Comparison of ENCODE assay signal across 24 cellular contexts in genomic region chr3:37032961-37033360, GRCh38. TPM values are rescaled to one million over a fixed set of nuclear protein-coding genes. Genes with fewer than 3 reads are reported as not detected.
A peak's percentile ranks its signal among the peaks of the same experiment; 100 is the strongest.
DNase-seq lines count a peak whose midpoint lies in the region; ATAC-seq and TF ChIP-seq lines count a peak whose summit lies in the region.
"Had no signal": no experiment of that assay in that cellular context is flagged by ENCODE, and none has a peak within 500 bp of the region (broad histone marks: within the 10 kb centered on the region; RNA-seq: fewer than 3 reads in every experiment).

No MANE protein-coding gene starts in this region.

- peak; percentile 68 for DNase-seq in G401 (ENCODE audit: low spot score)
- DNase-seq in esophagus muscularis mucosa (ENCODE audit: extremely low spot score): no peak
- no peak for DNase-seq in lung (ENCODE audit: low spot score)
- no peak for DNase-seq in gastrocnemius medialis
- no peak for DNase-seq in CD14-positive monocyte (ENCODE audit: low spot score)
- DNase-seq in stimulated activated CD4-positive, alpha-beta T cell treated with anti-CD3 and anti-CD28 coated beads, Interleukin-4, amount 100 ng/mL, for 4 hours: no peak
- DNase-seq in nephron progenitor cell: no peak
- DNase-seq: activated CD4-positive, alpha-beta T cell treated with anti-CD3 and anti-CD28 coated beads, Interleukin-2, amount 50 U/mL, for 48 hours; activated naive CD4-positive, alpha-beta T cell treated with anti-CD3 and anti-CD28 coated beads, Interleukin-2, amount 50 U/mL, for 16 hours; activated T-cell treated with anti-CD3 and anti-CD28 coated beads, Interleukin-2, amount 50 U/mL, for 1 hour; H9; Kasumi-1; NCI-H1105; NCI-H524 treated with DMSO at 0.1 percent for 48 hours; SIG-M5; small intestine; stimulated activated CD4-positive, alpha-beta T cell treated with anti-CD3 and anti-CD28 coated beads, Interleukin-2, amount 100 ng/mL, for 48 hours; WERI-Rb-1 had no signal

- H3K4me3 Mint-ChIP-seq in CD14-positive monocyte (no peak overlapping the region), nephron progenitor cell (no peak overlapping the region)
- H3K4me3 Mint-ChIP-seq: dendritic cell treated with granulocyte-macrophage colony-stimulating factor and Interleukin-4, amounts not matched to agents 40 ng/mL and 50 ng/mL, for 4 days; H9; T-helper 1 cell treated with Interleukin-12 subunit alpha and Interleukin-12 subunit beta and Interleukin-4 antibody, amounts not matched to agents 30 μg/mL and 1 μg/mL, for 36 hours had no signal

- no peaks in the 10 kb centered on the region for H3K4me1 Mint-ChIP-seq in CD14-positive monocyte
- peaks cover 8% of the 10 kb centered on the region for H3K4me1 Mint-ChIP-seq in nephron progenitor cell
- H3K4me1 Mint-ChIP-seq: H9 had no signal

- no peaks in the 10 kb centered on the region for H3K27me3 ChIP-seq in esophagus muscularis mucosa
- H3K27me3 ChIP-seq in lung (ENCODE audit: control insufficient read depth, insufficient read depth): no peaks in the 10 kb centered on the region
- no peaks in the 10 kb centered on the region for H3K27me3 ChIP-seq in gastrocnemius medialis

- peaks cover 31 to 44% (median 33%) of the 10 kb centered on the region in 4 donors for H3K4me1 ChIP-seq in esophagus muscularis mucosa
- peaks cover 0 to 26% of the 10 kb centered on the region in 2 donors for H3K4me1 ChIP-seq in lung (ENCODE audit: control insufficient read depth in 2 of 2, insufficient read depth in 2 of 2, low read length in 2 of 2)
- peaks cover 31 to 40% of the 10 kb centered on the region in 2 donors for H3K4me1 ChIP-seq in gastrocnemius medialis

- intact Hi-C loops in esophagus muscularis mucosa (cut with DNase I) (no loop called here), gastrocnemius medialis (cut with DNase I; ENCODE audit: low total_unique reads) (no loop called here), CD14-positive monocyte (cut with micrococcal nuclease) (no loop called here)

- TF ChIP-seq POLR2A in esophagus muscularis mucosa (IDR thresholded peaks at IDR 0.05; ENCODE audit: low read depth): no peak
- TF ChIP-seq POLR2A in gastrocnemius medialis (IDR thresholded peaks at IDR 0.05): no peak

- ATAC-seq in lung (ENCODE audit: insufficient read depth, low FRiP score) (peak; percentile 44), gastrocnemius medialis (peak in 1 of 2 donors; percentile 5), GM18861 (IDR thresholded peaks at IDR 0.05; ENCODE audit: unreplicated experiment) (no peak)
- ATAC-seq: left lobe of liver had no signal

- in situ Hi-C loops in G401 (cut with HindIII; ENCODE audit: low sequenced_read_pairs): no loop called here
- in situ Hi-C loops in gastrocnemius medialis (cut with MboI; ENCODE audit: low sequenced_read_pairs in 4 of 4): no loop called here

- H3K36me3 Mint-ChIP-seq in CD14-positive monocyte (peaks cover 82 to 91% of the 10 kb centered on the region in 2 donors), nephron progenitor cell (ENCODE audit: low read depth) (peaks cover 84% of the 10 kb centered on the region)

- peaks cover 4 to 17% (median 10%) of the 10 kb centered on the region in 7 donors for H3K9me3 Mint-ChIP-seq in CD14-positive monocyte
- H3K9me3 Mint-ChIP-seq in nephron progenitor cell: peaks cover 38% of the 10 kb centered on the region

- H3K9me3 ChIP-seq in esophagus muscularis mucosa (no peaks in the 10 kb centered on the region), lung (ENCODE audit: control insufficient read depth in 2 of 2, insufficient read depth in 1 of 2, low read length in 1 of 2) (no peaks in the 10 kb centered on the region), gastrocnemius medialis (peaks cover 0 to 5% (median 0%) of the 10 kb centered on the region in 3 donors)

- H3K36me3 ChIP-seq in esophagus muscularis mucosa (peaks cover 0 to 74% (median 33%) of the 10 kb centered on the region in 4 donors), lung (ENCODE audit: control insufficient read depth in 2 of 2, insufficient read depth in 2 of 2, low read length in 2 of 2) (peaks cover 13 to 15% of the 10 kb centered on the region in 2 donors), gastrocnemius medialis (peaks cover 0 to 60% of the 10 kb centered on the region in 2 donors)

- 75% methylated on average over 10 of the region's 10 CpGs for WGBS in esophagus muscularis mucosa
- WGBS in lung, 2 donors: 87 to 90% methylated on average over 10 of the region's 10 CpGs

- TF ChIP-seq CTCF in esophagus muscularis mucosa (IDR thresholded peaks at IDR 0.05) (no peak), lung (IDR thresholded peaks at IDR 0.05; ENCODE audit: control extremely low read depth, extremely low read depth) (no peak), gastrocnemius medialis (IDR thresholded peaks at IDR 0.05 in 4 of 5, conservative IDR thresholded peaks at IDR 0.05 in 1 of 5) (no peak), CD14-positive monocyte (IDR thresholded peaks at IDR 0.05) (no peak), nephron progenitor cell (IDR thresholded peaks at IDR 0.05) (no peak)

- H3K27ac Mint-ChIP-seq in CD14-positive monocyte (no peak overlapping the region), nephron progenitor cell (no peak overlapping the region)
- H3K27ac Mint-ChIP-seq: dendritic cell treated with granulocyte-macrophage colony-stimulating factor and Interleukin-4, amounts not matched to agents 40 ng/mL and 50 ng/mL, for 4 days; H9; T-helper 1 cell treated with Interleukin-12 subunit alpha and Interleukin-12 subunit beta and Interleukin-4 antibody, amounts not matched to agents 30 μg/mL and 1 μg/mL, for 36 hours had no signal

- H3K27me3 Mint-ChIP-seq in CD14-positive monocyte (ENCODE audit: low read depth in 3 of 3): peaks cover 0 to 2% (median 0%) of the 10 kb centered on the region in 3 donors
- no peaks in the 10 kb centered on the region for H3K27me3 Mint-ChIP-seq in nephron progenitor cell (ENCODE audit: low read depth, poor library complexity)
- H3K27me3 Mint-ChIP-seq: dendritic cell treated with granulocyte-macrophage colony-stimulating factor and Interleukin-4, amounts not matched to agents 40 ng/mL and 50 ng/mL, for 4 days had no signal

- H3K27ac ChIP-seq in esophagus muscularis mucosa (replicated peaks in 1 of 4) (peak overlapping the region; percentile 16 to 43 (median 34)), lung (ENCODE audit: low read depth in 1 of 2, low read length in 1 of 2) (peak overlapping the region in 1 of 2 donors; percentile 40), gastrocnemius medialis (peak overlapping the region in 3 of 4 donors; percentile 51 to 82 (median 74))
- H3K27ac ChIP-seq: C4-2B, epithelial cell of prostate, WERI-Rb-1 had no signal

- H3K4me3 ChIP-seq in esophagus muscularis mucosa (no peak overlapping the region), lung (no peak overlapping the region), gastrocnemius medialis (no peak overlapping the region)

- TF ChIP-seq EP300 in esophagus muscularis mucosa (IDR thresholded peaks at IDR 0.05): no peak

RNA-seq across cellular contexts. Expression of gene MLH1, which starts 39.6 kb away (rescaled TPM):
- total RNA-seq in G401 (2014; rRNA removed; shearing (Covaris generic)): 82.5 and 84.7 TPM in 2 replicates
- total RNA-seq in esophagus muscularis mucosa: 10 to 100 TPM; 27.9 to 59.0 (median 36.3) TPM
- total RNA-seq in lung: 10 to 100 TPM; 35.6 to 66.4 TPM
- 10 to 100 TPM; 14.3 to 23.9 TPM for polyA plus RNA-seq in lung
- 10 to 100 TPM; 25.2 to 52.5 (median 36.4) TPM for total RNA-seq in gastrocnemius medialis
- 10 to 100 TPM; 18.5 to 19.7 TPM for polyA plus RNA-seq in CD14-positive monocyte

RNA-seq across cellular contexts. Expression of gene EPM2AIP1, which starts 40.0 kb away (rescaled TPM):
- total RNA-seq in G401 (2014; rRNA removed; shearing (Covaris generic)): 11.4 and 14.7 TPM in 2 replicates
- total RNA-seq in esophagus muscularis mucosa (10 to 100 TPM in 2 of 4 donors, 1 to 10 TPM in 2; 9.5 to 13.7 (median 10.4) TPM), lung (10 to 100 TPM; 19.6 to 62.6 TPM), gastrocnemius medialis (10 to 100 TPM in 1 of 4 donors, 1 to 10 TPM in 3; 5.3 to 10.1 (median 8.6) TPM)
- polyA plus RNA-seq in lung (1 to 10 TPM; 7.1 to 8.3 TPM), CD14-positive monocyte (1 to 10 TPM; 3.6 to 5.8 TPM)
